ENCODE assay signal across 20 cellular contexts in the genomic region with DNA sequence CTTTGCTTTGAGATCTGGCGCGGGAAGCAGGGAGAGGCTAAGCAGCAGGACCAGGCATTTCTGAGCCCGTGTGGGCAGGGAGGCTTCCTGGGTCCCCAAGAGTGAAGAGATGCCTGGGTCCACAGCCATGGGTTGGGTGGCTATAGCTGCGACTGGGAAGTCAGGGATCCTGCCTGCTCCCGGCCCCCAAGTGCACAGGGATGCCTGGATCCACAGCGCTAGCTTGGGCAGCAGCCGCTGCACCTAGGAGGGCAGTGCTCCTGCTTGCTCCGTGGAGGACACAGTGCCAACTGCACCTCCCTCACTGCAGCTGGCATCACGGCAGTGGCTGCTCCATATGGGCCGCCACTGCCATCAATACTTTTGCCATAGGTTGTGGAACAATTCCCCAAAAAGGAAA.
A peak's percentile ranks its signal among the peaks of the same experiment; 100 is the strongest.
DNase-seq lines count a peak whose midpoint lies in the region; ATAC-seq and TF ChIP-seq lines count a peak whose summit lies in the region.
"Had no signal": no experiment of that assay in that cellular context is flagged by ENCODE, and none has a peak within 500 bp of the region (broad histone marks: within the 10 kb centered on the region; RNA-seq: fewer than 3 reads in every experiment).

No MANE protein-coding gene starts in this region.

- no peaks in the 10 kb centered on the region for H3K4me1 Mint-ChIP-seq in endodermal cell
- H3K4me1 Mint-ChIP-seq: CD4-positive, CD25-positive, alpha-beta regulatory T cell; CD8-positive, alpha-beta memory T cell had no signal

- no peak overlapping the region for H3K4me3 Mint-ChIP-seq in endodermal cell
- H3K4me3 Mint-ChIP-seq: CD4-positive, CD25-positive, alpha-beta regulatory T cell; CD8-positive, alpha-beta memory T cell had no signal

- 92 to 95% methylated on average over 2 to 10 of the region's 10 CpGs for WGBS in endodermal cell (ENCODE audit: insufficient coverage in 1 of 2, insufficient read length in 1 of 2), 2 experiments

- H3K27me3 Mint-ChIP-seq in endodermal cell (ENCODE audit: insufficient read depth), result no peaks in the 10 kb centered on the region
- H3K27me3 Mint-ChIP-seq: CD4-positive, CD25-positive, alpha-beta regulatory T cell; CD8-positive, alpha-beta memory T cell had no signal

- H3K4me1 ChIP-seq in right atrium auricular region, result no peaks in the 10 kb centered on the region
- no peaks in the 10 kb centered on the region for H3K4me1 ChIP-seq in endodermal cell (ENCODE audit: control insufficient read depth, insufficient read depth, low read length)
- H3K4me1 ChIP-seq: BE2C, HAP-1 had no signal

- H3K27me3 ChIP-seq in right atrium auricular region, result no peaks in the 10 kb centered on the region
- H3K27me3 ChIP-seq in endodermal cell (ENCODE audit: control insufficient read depth, insufficient read depth, low read length, poor library complexity, severe bottlenecking), result no peaks in the 10 kb centered on the region
- H3K27me3 ChIP-seq: BE2C had no signal

- no peak overlapping the region for H3K27ac Mint-ChIP-seq in endodermal cell
- H3K27ac Mint-ChIP-seq: CD4-positive, CD25-positive, alpha-beta regulatory T cell; CD8-positive, alpha-beta memory T cell had no signal

- H3K36me3 Mint-ChIP-seq in endodermal cell (ENCODE audit: low read depth), result no peaks in the 10 kb centered on the region
- H3K36me3 Mint-ChIP-seq: CD4-positive, CD25-positive, alpha-beta regulatory T cell; CD8-positive, alpha-beta memory T cell had no signal

- intact Hi-C loops in Right ventricle myocardium superior (cut with DNase I), result no loop called here
- intact Hi-C loops in sciatic nerve (cut with DNase I), result no loop called here
- intact Hi-C loops in head of caudate nucleus (cut with DNase I), result no loop called here

- H3K36me3 ChIP-seq in right atrium auricular region, result no peaks in the 10 kb centered on the region
- H3K36me3 ChIP-seq in endodermal cell (ENCODE audit: control insufficient read depth, insufficient read depth, low read length), result no peaks in the 10 kb centered on the region
- H3K36me3 ChIP-seq: BE2C, HAP-1 had no signal

- DNase-seq in Right ventricle myocardium superior, result peak; percentile 22
- no peak for DNase-seq in right atrium auricular region (ENCODE audit: low spot score)
- peak; percentile 49 for DNase-seq in endodermal cell
- DNase-seq in sciatic nerve (ENCODE audit: low spot score), result no peak
- DNase-seq in head of caudate nucleus, result no peak
- DNase-seq: 8988T; BE2C; C1 segment of cervical spinal cord; CD4-positive, CD25-positive, alpha-beta regulatory T cell; CD8-positive, alpha-beta memory T cell; COR-L47; DMS 273 treated with DMSO at 0.1 percent for 48 hours; DMS53; DND-41; EL; IMR-90 had no signal

- H3K9me3 Mint-ChIP-seq in endodermal cell, result no peaks in the 10 kb centered on the region

- no peaks in the 10 kb centered on the region for H3K9me3 ChIP-seq in right atrium auricular region
- no peaks in the 10 kb centered on the region for H3K9me3 ChIP-seq in endodermal cell (ENCODE audit: control insufficient read depth, low read length)
- H3K9me3 ChIP-seq: BE2C, HAP-1 had no signal

- TF ChIP-seq CTCF in right atrium auricular region (IDR thresholded peaks at IDR 0.05), result no peak
- TF ChIP-seq CTCF in endodermal cell (conservative IDR thresholded peaks at IDR 0.05), result no peak

- ATAC-seq in Right ventricle myocardium superior (ENCODE audit: poor library complexity), result no peak
- peak; percentile 17 for ATAC-seq in sciatic nerve
- ATAC-seq in HG03108 (IDR thresholded peaks at IDR 0.05; ENCODE audit: unreplicated experiment), result no peak
- no peak for ATAC-seq in HG02571 (IDR thresholded peaks at IDR 0.05; ENCODE audit: unreplicated experiment)
- ATAC-seq: GM12878 had no signal

- H3K4me3 ChIP-seq in right atrium auricular region (no peak overlapping the region), endodermal cell (ENCODE audit: low read length) (no peak overlapping the region)
- H3K4me3 ChIP-seq: GM12878, HAP-1 had no signal

- no peak overlapping the region for H3K9ac ChIP-seq in endodermal cell (ENCODE audit: extremely low read depth, low read length, poor library complexity, severe bottlenecking)

- no peak overlapping the region for H3K27ac ChIP-seq in right atrium auricular region
- no peak overlapping the region for H3K27ac ChIP-seq in endodermal cell (ENCODE audit: low read depth, low read length)

Comparison
In these comparisons a context has a peak if more than half of its experiments do, and no peak if none do; other contexts are left out.
1. DNase-seq: peak in Right ventricle myocardium superior (single experiment) and endodermal cell (single experiment); none in right atrium auricular region (single experiment), sciatic nerve (single experiment) and head of caudate nucleus (0 of 42).